In the genomic region with DNA sequence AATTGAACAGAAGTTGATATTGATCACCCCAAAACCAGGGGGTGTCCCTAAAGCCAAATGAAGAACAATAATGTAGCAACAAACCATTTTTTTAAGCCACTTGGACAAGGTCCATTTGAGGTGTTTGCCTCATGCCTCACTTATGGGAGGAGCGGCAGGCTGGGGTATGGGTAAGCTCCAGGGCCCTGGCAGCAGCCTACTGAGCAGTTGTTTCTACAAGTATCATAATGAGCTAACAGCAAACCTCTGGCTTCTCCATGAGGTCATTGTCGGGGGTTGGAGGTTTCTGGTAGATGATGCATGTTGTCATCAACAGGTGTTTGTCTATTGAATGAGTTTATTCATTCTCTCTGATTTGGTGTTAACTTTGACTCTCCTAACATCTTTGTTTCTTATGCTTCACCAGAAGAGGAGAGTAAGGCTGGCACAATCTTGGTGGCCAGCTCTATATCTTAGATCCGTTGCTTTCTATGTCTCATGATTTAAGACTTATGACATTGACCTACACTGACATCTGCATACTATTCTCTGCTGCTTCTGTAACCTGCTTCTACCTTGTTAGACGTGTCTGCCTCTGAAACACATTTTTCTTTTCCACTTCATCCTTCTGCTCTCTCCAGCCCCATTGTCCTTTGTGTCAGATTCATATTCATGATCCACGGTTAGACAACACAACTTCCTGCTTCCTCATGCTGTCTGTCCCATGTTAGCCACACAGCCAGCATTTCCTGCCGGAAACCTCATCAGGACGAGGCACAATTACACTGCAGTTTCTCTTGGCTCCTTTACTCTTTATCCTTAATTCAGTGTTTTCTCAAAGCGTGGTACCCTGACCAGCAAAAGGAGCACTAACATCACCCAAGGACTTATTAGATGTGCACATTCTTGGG, we compare ENCODE assay signal across 17 cellular contexts.
DNase-seq lines count a peak whose midpoint lies in the region; FAIRE-seq and TF ChIP-seq lines count a peak whose summit lies in the region.
"Had no signal": no experiment of that assay in that cellular context is flagged by ENCODE, and none has a peak within 500 bp of the region (broad histone marks: within the 10 kb centered on the region; RNA-seq: fewer than 3 reads in every experiment).

No MANE protein-coding gene starts in this region.

- H3K9me2 ChIP-seq in MM.1S (replicated peaks; ENCODE audit: insufficient read depth, low read length) = no peaks in the 10 kb centered on the region
- no peaks in the 10 kb centered on the region for H3K9me2 ChIP-seq in OCI-LY7 (ENCODE audit: insufficient read depth, low read length)

- H3K4me2 ChIP-seq in MM.1S (ENCODE audit: low read depth, low read length) = no peak overlapping the region
- H3K4me2 ChIP-seq in OCI-LY7 (ENCODE audit: low read length) = no peak overlapping the region

- H3K27ac ChIP-seq in MM.1S (ENCODE audit: low read length) (no peak overlapping the region), OCI-LY7 (ENCODE audit: low read depth, low read length, poor library complexity, severe bottlenecking) (no peak overlapping the region)
- H3K27ac ChIP-seq: prostate gland, thoracic aorta had no signal

- H3K4me3 ChIP-seq in MM.1S (ENCODE audit: low read length) (no peak overlapping the region), OCI-LY7 (ENCODE audit: low read depth, low read length, poor library complexity, severe bottlenecking) (no peak overlapping the region)
- H3K4me3 ChIP-seq: prostate gland, thoracic aorta had no signal

- intact Hi-C loops in activated CD4-positive, alpha-beta memory T cell treated with anti-CD3 and anti-CD28 coated beads for 36 hours (cut with micrococcal nuclease) = no loop called here
- intact Hi-C loops in OCI-LY7 (cut with micrococcal nuclease; ENCODE audit: unreplicated experiment) = no loop called here

- TF ChIP-seq CTCF in MM.1S (IDR thresholded peaks at IDR 0.05; ENCODE audit: low read length) = no peak
- no peak for TF ChIP-seq CTCF in OCI-LY7 (conservative IDR thresholded peaks at IDR 0.05; ENCODE audit: low read length)

- no peak overlapping the region for H3K9ac ChIP-seq in MM.1S (ENCODE audit: low read length)

- peaks cover 17% of the 10 kb centered on the region for H3K27me3 Mint-ChIP-seq in activated CD4-positive, alpha-beta memory T cell treated with anti-CD3 and anti-CD28 coated beads for 36 hours
- peaks cover 14% of the 10 kb centered on the region for H3K27me3 Mint-ChIP-seq in activated CD4-positive, alpha-beta memory T cell treated with anti-CD3 and anti-CD28 coated beads, Interleukin-2, amount 10 ng/mL, durations not matched to agents 7 days and 5 days

- H3K79me2 ChIP-seq in MM.1S (ENCODE audit: low read length) (no peaks in the 10 kb centered on the region), OCI-LY7 (ENCODE audit: insufficient read depth, low read depth, low read length) (no peaks in the 10 kb centered on the region)

- H3F3A ChIP-seq in MM.1S (ENCODE audit: insufficient read depth, low read length) = no peaks in the 10 kb centered on the region

- H3K4me1 Mint-ChIP-seq in activated CD4-positive, alpha-beta memory T cell treated with anti-CD3 and anti-CD28 coated beads for 36 hours (ENCODE audit: low read depth) = peaks cover 3% of the 10 kb centered on the region
- peaks cover 10% of the 10 kb centered on the region for H3K4me1 Mint-ChIP-seq in activated CD4-positive, alpha-beta memory T cell treated with anti-CD3 and anti-CD28 coated beads, Interleukin-2, amount 10 ng/mL, durations not matched to agents 7 days and 5 days

- H3K9me3 ChIP-seq in MM.1S (replicated peaks; ENCODE audit: insufficient read depth, low read length) = no peaks in the 10 kb centered on the region
- no peaks in the 10 kb centered on the region for H3K9me3 ChIP-seq in OCI-LY7 (ENCODE audit: low read length)
- H3K9me3 ChIP-seq: prostate gland, thoracic aorta had no signal

- no peak overlapping the region for H3K4me3 Mint-ChIP-seq in activated CD4-positive, alpha-beta memory T cell treated with anti-CD3 and anti-CD28 coated beads for 36 hours
- H3K4me3 Mint-ChIP-seq in activated CD4-positive, alpha-beta memory T cell treated with anti-CD3 and anti-CD28 coated beads, Interleukin-2, amount 10 ng/mL, durations not matched to agents 7 days and 5 days = no peak overlapping the region
- H3K4me3 Mint-ChIP-seq: T-helper 17 cell had no signal

- no peaks in the 10 kb centered on the region for H3K27me3 ChIP-seq in MM.1S (replicated peaks; ENCODE audit: insufficient read depth, low read length)

- DNase-seq in activated CD4-positive, alpha-beta memory T cell treated with anti-CD3 and anti-CD28 coated beads for 36 hours = peak; percentile 32
- no peak for DNase-seq in activated CD4-positive, alpha-beta memory T cell treated with anti-CD3 and anti-CD28 coated beads, Interleukin-2, amount 10 ng/mL, durations not matched to agents 7 days and 5 days
- DNase-seq in GM19239 (ENCODE audit: insufficient read length, low spot score) (no peak), UCSD-AML1 (lab: John Stamatoyannopoulos, UW; ENCODE audit: unreplicated experiment) (peak; percentile 50), myocyte (ENCODE audit: low read depth) (peak; percentile 48), MM.1S (no peak), OCI-LY7 (ENCODE audit: low spot score) (no peak), HCEC 1CT (no peak)
- DNase-seq: activated gamma-delta T cell, DMS 273 treated with DMSO at 0.1 percent for 48 hours, kidney, NCI-H226, T-helper 17 cell had no signal

- H3K9me3 Mint-ChIP-seq in activated CD4-positive, alpha-beta memory T cell treated with anti-CD3 and anti-CD28 coated beads for 36 hours = no peaks in the 10 kb centered on the region
- no peaks in the 10 kb centered on the region for H3K9me3 Mint-ChIP-seq in activated CD4-positive, alpha-beta memory T cell treated with anti-CD3 and anti-CD28 coated beads, Interleukin-2, amount 10 ng/mL, durations not matched to agents 7 days and 5 days

- no peaks in the 10 kb centered on the region for H3K36me3 ChIP-seq in MM.1S (replicated peaks; ENCODE audit: insufficient read depth, low read length)
- no peaks in the 10 kb centered on the region for H3K36me3 ChIP-seq in OCI-LY7 (ENCODE audit: insufficient read depth, low read length)
- H3K36me3 ChIP-seq: prostate gland, thoracic aorta had no signal

- H4K20me1 ChIP-seq in MM.1S (ENCODE audit: insufficient read depth, low read length) (no peaks in the 10 kb centered on the region), OCI-LY7 (ENCODE audit: insufficient read depth, low read length) (no peaks in the 10 kb centered on the region)

- peak; percentile 51 for FAIRE-seq in GM19239 (lab: Jason Lieb, UNC)
- FAIRE-seq: endometrium, GM12892, kidney had no signal

- no TSS peak for BruUV-seq in OCI-LY7 (replicated peaks; lab: Mats Ljungman, UMichigan)

- POLR2A ChIA-PET in activated CD4-positive, alpha-beta memory T cell treated with anti-CD3 and anti-CD28 coated beads for 36 hours (lab: Charles Lee) = no interaction called here
- POLR2A ChIA-PET in activated CD4-positive, alpha-beta memory T cell treated with anti-CD3 and anti-CD28 coated beads, Interleukin-2, amount 10 ng/mL, durations not matched to agents 7 days and 5 days (lab: Charles Lee) = no interaction called here
- POLR2A ChIA-PET in OCI-LY7 (lab: Charles Lee) = interaction anchor here (0.9 kb wide), 1 partner anchor 18 kb away, joined by 4 read pairs; no protein-coding TSS in a partner anchor

- CTCF ChIA-PET in activated CD4-positive, alpha-beta memory T cell treated with anti-CD3 and anti-CD28 coated beads for 36 hours (lab: Charles Lee) = no interaction called here
- CTCF ChIA-PET in activated CD4-positive, alpha-beta memory T cell treated with anti-CD3 and anti-CD28 coated beads, Interleukin-2, amount 10 ng/mL, durations not matched to agents 7 days and 5 days (lab: Charles Lee) = no interaction called here
- CTCF ChIA-PET in OCI-LY7 (lab: Charles Lee; ENCODE audit: unreplicated experiment) = no interaction called here

- H2AFZ ChIP-seq in MM.1S (ENCODE audit: low read length) = no peak overlapping the region
- no peak overlapping the region for H2AFZ ChIP-seq in OCI-LY7 (ENCODE audit: low read length)

- H3K27ac Mint-ChIP-seq in activated CD4-positive, alpha-beta memory T cell treated with anti-CD3 and anti-CD28 coated beads for 36 hours = no peak overlapping the region
- H3K27ac Mint-ChIP-seq in activated CD4-positive, alpha-beta memory T cell treated with anti-CD3 and anti-CD28 coated beads, Interleukin-2, amount 10 ng/mL, durations not matched to agents 7 days and 5 days = no peak overlapping the region
- H3K27ac Mint-ChIP-seq: T-helper 17 cell had no signal

- no peaks in the 10 kb centered on the region for H3K4me1 ChIP-seq in MM.1S (ENCODE audit: low read length)
- no peaks in the 10 kb centered on the region for H3K4me1 ChIP-seq in OCI-LY7 (ENCODE audit: insufficient read depth, low read length, poor library complexity, severe bottlenecking)
- H3K4me1 ChIP-seq: prostate gland had no signal

- H3K36me3 Mint-ChIP-seq in activated CD4-positive, alpha-beta memory T cell treated with anti-CD3 and anti-CD28 coated beads for 36 hours = no peaks in the 10 kb centered on the region
- no peaks in the 10 kb centered on the region for H3K36me3 Mint-ChIP-seq in activated CD4-positive, alpha-beta memory T cell treated with anti-CD3 and anti-CD28 coated beads, Interleukin-2, amount 10 ng/mL, durations not matched to agents 7 days and 5 days (ENCODE audit: low read depth)

Comparison
In these comparisons a context has a peak if more than half of its experiments do, and no peak if none do; other contexts are left out.
1. DNase-seq: peak in activated CD4-positive, alpha-beta memory T cell treated with anti-CD3 and anti-CD28 coated beads for 36 hours (single experiment), UCSD-AML1 (single experiment) and myocyte (single experiment); none in activated CD4-positive, alpha-beta memory T cell treated with anti-CD3 and anti-CD28 coated beads, Interleukin-2, amount 10 ng/mL, durations not matched to agents 7 days and 5 days (single experiment), GM19239 (single experiment), MM.1S (single experiment), OCI-LY7 (single experiment) and HCEC 1CT (single experiment).